In genomic region chr4:128068927-128069326, GRCh38 we compare ENCODE assay signal across 11 cellular contexts. TPM values are rescaled to one million over a fixed set of nuclear protein-coding genes. Genes with fewer than 3 reads are reported as not detected.
A peak's percentile ranks its signal among the peaks of the same experiment; 100 is the strongest.
DNase-seq lines count a peak whose midpoint lies in the region; ATAC-seq, FAIRE-seq and TF ChIP-seq lines count a peak whose summit lies in the region.
"Had no signal": no experiment of that assay in that cellular context is flagged by ENCODE, and none has a peak within 500 bp of the region (broad histone marks: within the 10 kb centered on the region; RNA-seq: fewer than 3 reads in every experiment).

No MANE protein-coding gene starts in this region.

- H4K5ac ChIP-seq in H1 (ENCODE audit: insufficient read length, low read depth, low read length): no peak overlapping the region

- CTCF ChIA-PET in H1 (lab: Charles Lee; ENCODE audit: partially characterized antibody): interaction anchor here (0.6 to 3.4 kb wide), 26 partner anchors 11 to 237 kb away, joined by 3 to 15 read pairs (median 4); partner anchors contain the start of genes ABHD18 and MFSD8

- DNase-seq in cardiac muscle cell (ENCODE audit: low read depth in 1 of 2, low spot score in 1 of 2) (peak in 1 of 2 donors; percentile 39), heart left ventricle (no peak), H1 (ENCODE audit: low read depth in 1 of 2, low spot score in 2 of 2) (peak in 1 of 2 experiments; percentile 47), testis (peak; percentile 31), body of pancreas (no peak), hepatocyte (ENCODE audit: low spot score) (no peak)
- DNase-seq: NCI-H524, transverse colon had no signal

- H3K9ac ChIP-seq in KMS-11: no peak overlapping the region
- H3K9ac ChIP-seq in H1 (replicated peaks in 1 of 4; ENCODE audit: extremely low read depth in 1 of 4, low read depth in 3 of 4, low read length in 3 of 4): no peak overlapping the region

- peak; percentile 75 for FAIRE-seq in H1 (lab: Jason Lieb, UNC)

- H3K79me1 ChIP-seq in H1 (ENCODE audit: low read depth, low read length): no peaks in the 10 kb centered on the region

- H2BK5ac ChIP-seq in H1 (ENCODE audit: low read depth, low read length): no peak overlapping the region

- TF ChIP-seq POLR2A in heart left ventricle (IDR thresholded peaks at IDR 0.05) (no peak), H1 (IDR thresholded peaks at IDR 0.05; ENCODE audit: control extremely low read depth in 1 of 2, low read depth in 2 of 2, low read length in 2 of 2) (no peak), testis (IDR thresholded peaks at IDR 0.05) (no peak), body of pancreas (IDR thresholded peaks at IDR 0.05) (no peak)

- H2BK12ac ChIP-seq in H1 (ENCODE audit: low read depth, low read length): no peak overlapping the region

- TF ChIP-seq CTCF in cardiac muscle cell (IDR thresholded peaks at IDR 0.05; ENCODE audit: low read depth, low read length) (peak; percentile 46), heart left ventricle (IDR thresholded peaks at IDR 0.05) (peak in 3 of 12 donors; percentile 16 to 24 (median 23)), KMS-11 (conservative IDR thresholded peaks at IDR 0.05; ENCODE audit: low read depth, low read length) (peak; percentile 38; the same call in 1 of the 2 replicates), H1 (IDR thresholded peaks at IDR 0.05; ENCODE audit: control extremely low read depth in 1 of 3, insufficient read depth in 1 of 3, low read depth in 1 of 3, low read length in 3 of 3) (peak; percentile 51 to 69 (median 68)), testis (IDR thresholded peaks at IDR 0.05) (no peak), body of pancreas (IDR thresholded peaks at IDR 0.05) (no peak), hepatocyte (IDR thresholded peaks at IDR 0.05; ENCODE audit: poor library complexity) (no peak)

- H3K4me1 ChIP-seq in cardiac muscle cell (ENCODE audit: low read depth): no peaks in the 10 kb centered on the region
- H3K4me1 ChIP-seq in heart left ventricle: peaks cover 0 to 5% (median 0%) of the 10 kb centered on the region in 12 donors
- H3K4me1 ChIP-seq in KMS-11 (ENCODE audit: low read depth, poor library complexity, severe bottlenecking): no peaks in the 10 kb centered on the region
- H3K4me1 ChIP-seq in H1 (replicated peaks in 1 of 4; ENCODE audit: control insufficient read depth in 3 of 4, insufficient read depth in 4 of 4, low read length in 3 of 4): no peaks in the 10 kb centered on the region; a peak in 1 of 7 replicates
- H3K4me1 ChIP-seq in testis: no peaks in the 10 kb centered on the region
- H3K4me1 ChIP-seq in body of pancreas: peaks cover 24% of the 10 kb centered on the region
- H3K4me1 ChIP-seq in hepatocyte (ENCODE audit: insufficient read depth): no peaks in the 10 kb centered on the region

- H2BK15ac ChIP-seq in H1 (ENCODE audit: low read length): no peak overlapping the region

- no peaks in the 10 kb centered on the region for H3K9me2 ChIP-seq in hepatocyte (replicated peaks; ENCODE audit: insufficient read depth)

- H3K27ac ChIP-seq in cardiac muscle cell (no peak overlapping the region), heart left ventricle (no peak overlapping the region), KMS-11 (no peak overlapping the region), H1 (ENCODE audit: low read depth, low read length) (no peak overlapping the region), testis (no peak overlapping the region), body of pancreas (no peak overlapping the region), hepatocyte (no peak overlapping the region)
- H3K27ac ChIP-seq: neutrophil, transverse colon had no signal

- H2BK20ac ChIP-seq in H1 (ENCODE audit: low read length): no peak overlapping the region

- 69 to 98% (median 80%) methylated on average over 3 to 4 of the region's 4 CpGs for WGBS in heart left ventricle, 4 donors
- WGBS in H1 (ENCODE audit: extremely low coverage in 1 of 2, insufficient coverage in 1 of 2, insufficient read length in 1 of 2, insufficient replicate concordance in 2 of 2, low coverage in 1 of 2, low lambda C conversion rate in 2 of 2, missing lambda C conversion rate in 1 of 2), 2 experiments: 82% methylated on average over 3 of the region's 4 CpGs; no CpG with 5 or more reads in 1 of the 2 experiments
- 81 to 93% methylated on average over 3 to 4 of the region's 4 CpGs for WGBS in testis, 2 donors
- WGBS in body of pancreas, 2 donors: 73 to 82% methylated on average over 3 to 4 of the region's 4 CpGs
- WGBS in hepatocyte (ENCODE audit: low lambda C conversion rate, missing lambda C conversion rate): 71% methylated on average over 4 of the region's 4 CpGs

- TF ChIP-seq RAD21 in H1 (IDR thresholded peaks at IDR 0.05 in 1 of 2, conservative IDR thresholded peaks at IDR 0.05 in 1 of 2; ENCODE audit: low read depth in 2 of 2, low read length in 2 of 2): peak; percentile 44 to 53

- H4K8ac ChIP-seq in H1 (ENCODE audit: extremely low read depth, insufficient read depth, low read length): no peak overlapping the region

- no peak overlapping the region for H3K56ac ChIP-seq in H1 (replicated peaks; ENCODE audit: insufficient read length, low read depth, low read length)

- no peaks in the 10 kb centered on the region for H3K27me3 ChIP-seq in cardiac muscle cell
- H3K27me3 ChIP-seq in heart left ventricle: no peaks in the 10 kb centered on the region
- no peaks in the 10 kb centered on the region for H3K27me3 ChIP-seq in KMS-11 (ENCODE audit: insufficient read depth, low read depth)
- H3K27me3 ChIP-seq in H1 (replicated peaks in 1 of 4; ENCODE audit: control insufficient read depth in 3 of 4, extremely low read depth in 1 of 4, insufficient read depth in 3 of 4, low read length in 3 of 4): no peaks in the 10 kb centered on the region
- H3K27me3 ChIP-seq in testis: no peaks in the 10 kb centered on the region
- H3K27me3 ChIP-seq in body of pancreas: no peaks in the 10 kb centered on the region
- H3K27me3 ChIP-seq in hepatocyte: no peaks in the 10 kb centered on the region
- H3K27me3 ChIP-seq: neutrophil, transverse colon had no signal

- no peaks in the 10 kb centered on the region for H3K36me3 ChIP-seq in cardiac muscle cell
- H3K36me3 ChIP-seq in heart left ventricle: no peaks in the 10 kb centered on the region
- no peaks in the 10 kb centered on the region for H3K36me3 ChIP-seq in KMS-11 (ENCODE audit: insufficient read depth)
- no peaks in the 10 kb centered on the region for H3K36me3 ChIP-seq in H1 (ENCODE audit: control insufficient read depth in 2 of 4, insufficient read depth in 4 of 4, low read length in 3 of 4)
- H3K36me3 ChIP-seq in testis (ENCODE audit: low read depth, missing control alignments): no peaks in the 10 kb centered on the region
- H3K36me3 ChIP-seq in body of pancreas (replicated peaks in 1 of 2; ENCODE audit: insufficient read depth in 1 of 2, low read depth in 2 of 2): no peaks in the 10 kb centered on the region
- H3K36me3 ChIP-seq in hepatocyte (replicated peaks; ENCODE audit: insufficient read depth, low read depth): no peaks in the 10 kb centered on the region
- H3K36me3 ChIP-seq: neutrophil, transverse colon had no signal

- no peak overlapping the region for H4K91ac ChIP-seq in H1 (replicated peaks; ENCODE audit: insufficient read length, low read length)

- ATAC-seq in heart left ventricle: no peak
- no peak for ATAC-seq in body of pancreas
- no peak for ATAC-seq in HG03457 (IDR thresholded peaks at IDR 0.05; ENCODE audit: unreplicated experiment)

- H2AK5ac ChIP-seq in H1 (ENCODE audit: low read depth, low read length): no peak overlapping the region

- H3K14ac ChIP-seq in H1 (ENCODE audit: insufficient read length): no peak overlapping the region

- no peak overlapping the region for H3K4me2 ChIP-seq in KMS-11
- no peak overlapping the region for H3K4me2 ChIP-seq in H1 (ENCODE audit: insufficient read depth in 1 of 2, low read depth in 2 of 2, low read length in 2 of 2)
- H3K4me2 ChIP-seq in hepatocyte: no peak overlapping the region

- H2AFZ ChIP-seq in KMS-11 (ENCODE audit: low read depth) (no peak overlapping the region), H1 (ENCODE audit: low read length) (no peak overlapping the region), hepatocyte (no peak overlapping the region)

- H3K18ac ChIP-seq in H1 (ENCODE audit: extremely low read depth, low read length): no peak overlapping the region

- H3K23ac ChIP-seq in H1 (ENCODE audit: insufficient read length): no peak overlapping the region

- H3K4me3 ChIP-seq in cardiac muscle cell: no peak overlapping the region
- no peak overlapping the region for H3K4me3 ChIP-seq in heart left ventricle
- H3K4me3 ChIP-seq in KMS-11 (IDR thresholded peaks at IDR 0.05; ENCODE audit: insufficient read depth, low read depth, low read length): no peak overlapping the region
- no peak overlapping the region for H3K4me3 ChIP-seq in H1 (ENCODE audit: extremely low read depth in 1 of 4, insufficient read depth in 2 of 4, low read depth in 3 of 4, low read length in 4 of 4)
- H3K4me3 ChIP-seq in testis: no peak overlapping the region
- H3K4me3 ChIP-seq in body of pancreas: no peak overlapping the region
- no peak overlapping the region for H3K4me3 ChIP-seq in hepatocyte
- H3K4me3 ChIP-seq: transverse colon had no signal

- POLR2A ChIA-PET in H1 (lab: Charles Lee; ENCODE audit: partially characterized antibody): interaction anchor here (0.9 to 2.3 kb wide), 4 partner anchors 8 to 218 kb away, joined by 3 to 8 read pairs (median 4); partner anchors contain the start of gene LARP1B

- no peak overlapping the region for H2BK120ac ChIP-seq in H1 (replicated peaks; ENCODE audit: low read depth, low read length)

- H3K79me2 ChIP-seq in KMS-11 (ENCODE audit: insufficient read depth, low read depth) (peaks cover 85% of the 10 kb centered on the region), H1 (ENCODE audit: control insufficient read depth in 1 of 2, insufficient read depth in 2 of 2, low read length in 2 of 2) (peaks cover 13 to 85% of the 10 kb centered on the region in 2 experiments), hepatocyte (peaks cover 93% of the 10 kb centered on the region)

- no peaks in the 10 kb centered on the region for H3K23me2 ChIP-seq in H1 (ENCODE audit: low read depth, low read length)

- H3K4ac ChIP-seq in H1 (replicated peaks; ENCODE audit: insufficient read length, low read depth, low read length): no peak overlapping the region

- no peak for TF ChIP-seq EP300 in H1 (IDR thresholded peaks at IDR 0.05; ENCODE audit: borderline replicate concordance in 1 of 2, low read depth in 2 of 2, low read length in 2 of 2)

- intact Hi-C loops in heart left ventricle (cut with DNase I) (loop anchor here in 1 of 10 donors (10.0 kb wide), 1 partner anchor 216 kb away; the partner anchor contains the start of gene PGRMC2), testis (cut with DNase I; ENCODE audit: low total_unique reads) (no loop called here), body of pancreas (cut with DNase I) (no loop called here)

- H3K9me3 ChIP-seq in cardiac muscle cell (ENCODE audit: low read depth) (no peaks in the 10 kb centered on the region), heart left ventricle (no peaks in the 10 kb centered on the region), H1 (ENCODE audit: insufficient read depth in 2 of 2, low read depth in 1 of 2, low read length in 1 of 2) (no peaks in the 10 kb centered on the region), testis (no peaks in the 10 kb centered on the region), body of pancreas (no peaks in the 10 kb centered on the region), hepatocyte (ENCODE audit: low read depth) (no peaks in the 10 kb centered on the region)
- H3K9me3 ChIP-seq: neutrophil, transverse colon had no signal

- H4K20me1 ChIP-seq in KMS-11 (ENCODE audit: insufficient read depth) (peaks cover 6% of the 10 kb centered on the region; the same call in 1 of the 2 replicates), H1 (replicated peaks in 1 of 2; ENCODE audit: control insufficient read depth in 1 of 2, insufficient read depth in 2 of 2, low read length in 2 of 2) (peaks cover 2 to 3% of the 10 kb centered on the region in 2 experiments), hepatocyte (ENCODE audit: insufficient read depth, poor library complexity, severe bottlenecking) (peaks cover 4% of the 10 kb centered on the region)

RNA-seq across cellular contexts. Expression of gene LARP1B, which starts 7.8 kb away (rescaled TPM):
- total RNA-seq in cardiac muscle cell: 10.9 and 16.7 TPM in 2 replicates
- polyA plus RNA-seq in cardiac muscle cell: 5.8 and 12.2 TPM in 2 replicates
- 10 to 100 TPM; 14.8 to 22.5 (median 18.0) TPM for total RNA-seq in heart left ventricle
- 10 to 100 TPM; 12.8 to 31.3 TPM for polyA plus RNA-seq in heart left ventricle
- total RNA-seq in H1 (2021; fragmentation: NEBNext Ultra II Directional; extraction: Animal tissue kit (Norgen Biotek cat#: 25700)): 44.8 and 47.0 TPM in 2 replicates
- 5.4 and 10.6 TPM in 2 replicates for polyA plus RNA-seq in H1 (2011; rRNA removed)
- 17.3 TPM for polyA plus RNA-seq in H1 (2011; cell fraction: cytosol; rRNA removed)
- 6.9 TPM for polyA plus RNA-seq in H1 (2011; cell fraction: nucleus; rRNA removed)
- 18.1 to 31.0 TPM (median 19.6 TPM) in 4 replicates for polyA plus RNA-seq in H1 (2012, experiment 1 of 2)
- polyA plus RNA-seq in H1 (2012, experiment 2 of 2): 3.2 TPM
- polyA plus RNA-seq in H1 (2013, experiment 1 of 2): 31.6 TPM
- polyA plus RNA-seq in H1 (2013, experiment 2 of 2): 31.1 TPM
- 10.4 and 13.3 TPM in 2 replicates for polyA minus RNA-seq in H1 (2011; rRNA and poly(A)+ RNA removed)
- polyA minus RNA-seq in H1 (2011; cell fraction: cytosol; rRNA and poly(A)+ RNA removed): 15.7 TPM
- polyA minus RNA-seq in H1 (2011; cell fraction: nucleus; rRNA and poly(A)+ RNA removed): 32.7 TPM
- 10 to 100 TPM; 54.5 to 86.1 TPM for total RNA-seq in testis
- polyA plus RNA-seq in testis (ENCODE audit: insufficient read depth, low read depth, low replicate concordance): 97.5 TPM
- 10 to 100 TPM; 49.8 to 79.8 TPM for total RNA-seq in body of pancreas
- total RNA-seq in hepatocyte: 29.1 and 30.7 TPM in 2 replicates
- 12.4 and 13.8 TPM in 2 replicates for polyA plus RNA-seq in hepatocyte

Comparison
In these comparisons a context has a peak if more than half of its experiments do, and no peak if none do; other contexts are left out.
1. CTCF ChIP-seq: peak in cardiac muscle cell (single experiment), KMS-11 (single experiment) and H1 (3 of 3); none in testis (0 of 3), body of pancreas (0 of 7) and hepatocyte (single experiment).